Comparison of ENCODE assay signal across 10 cellular contexts in genomic region chr7:157355784-157356511, GRCh38. TPM values are rescaled to one million over a fixed set of nuclear protein-coding genes. Genes with fewer than 3 reads are reported as not detected.
DNase-seq lines count a peak whose midpoint lies in the region; TF ChIP-seq lines count a peak whose summit lies in the region.
"Had no signal": no experiment of that assay in that cellular context is flagged by ENCODE, and none has a peak within 500 bp of the region (broad histone marks: within the 10 kb centered on the region; RNA-seq: fewer than 3 reads in every experiment).

No MANE protein-coding gene starts in this region.

- no peaks in the 10 kb centered on the region for H3K27me3 ChIP-seq in right atrium auricular region
- H3K27me3 ChIP-seq: upper lobe of left lung had no signal

- DNase-seq in NCI-H2171 treated with DMSO at 0.1 percent for 48 hours (lab: John Stamatoyannopoulos, UW): peak; percentile 50
- no peak for DNase-seq in NCI-H2171 (lab: John Stamatoyannopoulos, UW)
- peak in 43 of 58 donors; percentile 13 to 86 (median 44) for DNase-seq in anterior cingulate cortex (lab: John Stamatoyannopoulos, UW)
- DNase-seq in right atrium auricular region (ENCODE audit: low spot score): no peak
- no peak for DNase-seq in HUDEP-2 (lab: John Stamatoyannopoulos, UW; ENCODE audit: unreplicated experiment in 76 of 76)
- DNase-seq in NCI-H1417 treated with DMSO at 0.1 percent for 48 hours (lab: John Stamatoyannopoulos, UW): no peak
- no peak for DNase-seq in NAMALWA (ENCODE audit: low spot score)
- DNase-seq: NCI-H187 had no signal

- no peaks in the 10 kb centered on the region for H3K9me3 ChIP-seq in right atrium auricular region
- H3K9me3 ChIP-seq: upper lobe of left lung had no signal

- TF ChIP-seq CTCF in right atrium auricular region (IDR thresholded peaks at IDR 0.05): no peak

- peaks cover 0 to 97% of the 10 kb centered on the region in 2 donors for H3K4me1 ChIP-seq in right atrium auricular region

- H3K27ac ChIP-seq in right atrium auricular region (peak overlapping the region; percentile 84 to 95), skin epidermis (peak overlapping the region in 17 of 21 experiments; percentile 5 to 79 (median 43))

- peaks cover 25% of the 10 kb centered on the region for H3K36me3 ChIP-seq in right atrium auricular region

- no peak overlapping the region for H3K4me3 ChIP-seq in right atrium auricular region
- H3K4me3 ChIP-seq in skin epidermis: no peak overlapping the region
- H3K4me3 ChIP-seq: upper lobe of left lung had no signal

RNA-seq across cellular contexts. Expression of gene DNAJB6, which starts 19.1 kb away (rescaled TPM):
- total RNA-seq in right atrium auricular region: 100 to 1,000 TPM; 134 to 137 TPM

Comparison
In these comparisons a context has a peak if more than half of its experiments do, and no peak if none do; other contexts are left out.
1. DNase-seq: peak in NCI-H2171 treated with DMSO at 0.1 percent for 48 hours (single experiment) and anterior cingulate cortex (43 of 58); none in NCI-H2171 (single experiment), right atrium auricular region (single experiment), HUDEP-2 (0 of 76), NCI-H1417 treated with DMSO at 0.1 percent for 48 hours (single experiment) and NAMALWA (single experiment).